20 cellular contexts compared by ENCODE assay signal in the genomic region with DNA sequence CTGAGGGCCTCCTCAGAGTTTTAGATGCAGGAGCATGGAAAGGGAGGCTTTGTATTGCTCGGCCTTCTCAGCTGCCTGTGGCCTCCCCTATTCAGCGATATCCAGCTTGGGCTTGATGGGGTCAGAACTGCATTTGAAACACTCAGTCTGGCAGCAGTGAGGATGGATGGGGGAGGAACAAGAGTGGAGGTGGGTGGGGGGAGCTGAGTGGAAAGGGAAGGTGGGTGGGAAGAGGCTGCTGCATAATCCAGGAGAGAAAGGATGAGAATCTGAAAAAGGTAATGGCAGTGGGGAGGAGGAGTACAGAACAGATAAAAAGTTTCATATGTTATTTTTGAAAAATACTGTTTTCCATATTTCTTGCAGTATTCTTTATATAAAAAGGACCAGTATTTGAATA.
DNase-seq lines count a peak whose midpoint lies in the region; ATAC-seq and TF ChIP-seq lines count a peak whose summit lies in the region.
"Had no signal": no experiment of that assay in that cellular context is flagged by ENCODE, and none has a peak within 500 bp of the region (broad histone marks: within the 10 kb centered on the region; RNA-seq: fewer than 3 reads in every experiment).

No MANE protein-coding gene starts in this region.

- no peaks in the 10 kb centered on the region for H3K9me2 ChIP-seq in PC-9 (ENCODE audit: insufficient read depth)

- H3K9me3 Mint-ChIP-seq in neural progenitor cell = no peaks in the 10 kb centered on the region
- no peaks in the 10 kb centered on the region for H3K9me3 Mint-ChIP-seq in progenitor cell of endocrine pancreas (ENCODE audit: low read depth)
- H3K9me3 Mint-ChIP-seq: CD8-positive, alpha-beta memory T cell; H9 had no signal

- CTCF ChIA-PET in PC-9 (lab: Charles Lee) = no interaction called here

- no TSS peak for BruUV-seq in PC-9 (replicated peaks; lab: Mats Ljungman, UMichigan)

- H2AFZ ChIP-seq in PC-9 (0 out of 2 replicates have a peak overlapping the region, but pooled peaks have one; percentile 16), neural progenitor cell (replicated peaks) (peak overlapping the region; percentile 82)

- no peaks in the 10 kb centered on the region for H3K79me2 ChIP-seq in PC-9 (ENCODE audit: low read depth)
- no peaks in the 10 kb centered on the region for H3K79me2 ChIP-seq in neural progenitor cell (ENCODE audit: low read depth)

- H3K36me3 Mint-ChIP-seq in neural progenitor cell = no peaks in the 10 kb centered on the region
- peaks cover 63% of the 10 kb centered on the region for H3K36me3 Mint-ChIP-seq in progenitor cell of endocrine pancreas (ENCODE audit: insufficient read depth)
- H3K36me3 Mint-ChIP-seq: CD4-positive, CD25-positive, alpha-beta regulatory T cell had no signal

- no peak for DNase-seq in PC-9
- no peak for DNase-seq in neural progenitor cell (ENCODE audit: low spot score)
- no peak for DNase-seq in progenitor cell of endocrine pancreas (ENCODE audit: low spot score, unreplicated experiment)
- DNase-seq in A172 (ENCODE audit: low spot score) = no peak
- DNase-seq: C1 segment of cervical spinal cord; CD4-positive, CD25-positive, alpha-beta regulatory T cell; CD8-positive, alpha-beta memory T cell; COR-L47; DMS 273 treated with DMSO at 0.1 percent for 48 hours; DMS53; DND-41; EL; GOT3; H9 had no signal

- H3K27ac ChIP-seq in BLaER1 (no peak overlapping the region), PC-9 (no peak overlapping the region), neural progenitor cell (no peak overlapping the region)
- H3K27ac ChIP-seq: 22Rv1, HL-60 had no signal

- intact Hi-C loops in PC-9 (cut with micrococcal nuclease; ENCODE audit: unreplicated experiment) = no loop called here

- H3F3A ChIP-seq in PC-9 (ENCODE audit: insufficient read depth, low read depth) = no peaks in the 10 kb centered on the region
- H3F3A ChIP-seq in neural progenitor cell (ENCODE audit: low read depth) = no peaks in the 10 kb centered on the region

- no peaks in the 10 kb centered on the region for H4K20me1 ChIP-seq in BLaER1
- no peaks in the 10 kb centered on the region for H4K20me1 ChIP-seq in PC-9 (ENCODE audit: insufficient read depth)
- H4K20me1 ChIP-seq in neural progenitor cell (ENCODE audit: low read depth) = no peaks in the 10 kb centered on the region

- H3K27me3 Mint-ChIP-seq in neural progenitor cell (ENCODE audit: insufficient read depth, low read depth) (peaks cover 2% of the 10 kb centered on the region), progenitor cell of endocrine pancreas (no peaks in the 10 kb centered on the region)
- H3K27me3 Mint-ChIP-seq: CD4-positive, CD25-positive, alpha-beta regulatory T cell; CD8-positive, alpha-beta memory T cell had no signal

- peaks cover 5% of the 10 kb centered on the region for H3K4me1 Mint-ChIP-seq in neural progenitor cell
- peaks cover 33% of the 10 kb centered on the region for H3K4me1 Mint-ChIP-seq in progenitor cell of endocrine pancreas (ENCODE audit: low read depth)
- H3K4me1 Mint-ChIP-seq: CD4-positive, CD25-positive, alpha-beta regulatory T cell; CD8-positive, alpha-beta memory T cell had no signal

- H3K4me3 ChIP-seq in BLaER1 (no peak overlapping the region), PC-9 (no peak overlapping the region), neural progenitor cell (no peak overlapping the region)
- H3K4me3 ChIP-seq: GM12878 had no signal

- no peak for TF ChIP-seq CTCF in PC-9 (conservative IDR thresholded peaks at IDR 0.05)
- TF ChIP-seq CTCF in neural progenitor cell (IDR thresholded peaks at IDR 0.05) = no peak
- no peak for TF ChIP-seq CTCF in progenitor cell of endocrine pancreas (IDR thresholded peaks at IDR 0.05; ENCODE audit: unreplicated experiment)

- POLR2A ChIA-PET in PC-9 (lab: Charles Lee; ENCODE audit: unreplicated experiment) = no interaction called here

- H3K27ac Mint-ChIP-seq in neural progenitor cell (no peak overlapping the region), progenitor cell of endocrine pancreas (peak overlapping the region; percentile 56)
- H3K27ac Mint-ChIP-seq: CD4-positive, CD25-positive, alpha-beta regulatory T cell had no signal

- H3K9me3 ChIP-seq in BLaER1 = no peaks in the 10 kb centered on the region
- no peaks in the 10 kb centered on the region for H3K9me3 ChIP-seq in PC-9 (ENCODE audit: insufficient read depth, low read depth)
- H3K9me3 ChIP-seq in neural progenitor cell (ENCODE audit: low read depth) = no peaks in the 10 kb centered on the region

- H3K36me3 ChIP-seq in BLaER1 (no peaks in the 10 kb centered on the region), PC-9 (ENCODE audit: low read depth) (no peaks in the 10 kb centered on the region), neural progenitor cell (no peaks in the 10 kb centered on the region)

- H3K4me1 ChIP-seq in BLaER1 (peaks cover 25% of the 10 kb centered on the region), PC-9 (replicated peaks; ENCODE audit: insufficient read depth) (no peaks in the 10 kb centered on the region), neural progenitor cell (no peaks in the 10 kb centered on the region)

- H3K4me3 Mint-ChIP-seq in neural progenitor cell (no peak overlapping the region), progenitor cell of endocrine pancreas (ENCODE audit: low read depth) (no peak overlapping the region)
- H3K4me3 Mint-ChIP-seq: CD4-positive, CD25-positive, alpha-beta regulatory T cell; CD8-positive, alpha-beta memory T cell; H9 had no signal

- H3K4me2 ChIP-seq in BLaER1 (peak overlapping the region; percentile 59), PC-9 (no peak overlapping the region), neural progenitor cell (no peak overlapping the region)

- H3K9ac ChIP-seq in BLaER1 (no peak overlapping the region), neural progenitor cell (no peak overlapping the region)

- H3K27me3 ChIP-seq in BLaER1 (no peaks in the 10 kb centered on the region), PC-9 (ENCODE audit: insufficient read depth, low read depth) (no peaks in the 10 kb centered on the region), neural progenitor cell (no peaks in the 10 kb centered on the region)

- ATAC-seq in GM21360 (IDR thresholded peaks at IDR 0.05; ENCODE audit: unreplicated experiment) (no peak), HG03342 (IDR thresholded peaks at IDR 0.05; ENCODE audit: unreplicated experiment) (no peak)
